39 cellular contexts compared by ENCODE assay signal in the genomic region with DNA sequence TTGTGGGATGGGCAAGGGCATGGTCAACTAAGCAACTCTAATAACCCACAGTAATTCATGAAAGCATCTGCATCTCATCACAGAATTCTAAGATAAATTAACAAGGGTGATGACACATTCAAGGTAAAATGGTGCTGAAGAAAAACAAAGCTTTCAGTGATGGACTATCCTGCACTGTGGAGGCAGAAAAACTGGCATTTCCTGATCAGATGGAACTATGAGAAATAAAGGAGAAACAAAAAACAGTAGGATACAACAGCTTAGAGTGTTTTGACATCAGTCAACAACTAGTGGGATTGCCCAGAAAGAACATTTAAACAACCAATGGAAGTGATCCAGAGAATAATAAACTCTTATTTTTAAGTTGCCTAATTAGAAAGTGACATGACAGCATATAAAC.
"Had no signal": no experiment of that assay in that cellular context is flagged by ENCODE, and none has a peak within 500 bp of the region (broad histone marks: within the 10 kb centered on the region; RNA-seq: fewer than 3 reads in every experiment).

No MANE protein-coding gene starts in this region.

- H3K27me3 Mint-ChIP-seq: activated naive CD4-positive, alpha-beta T cell treated with anti-CD3 and anti-CD28 coated beads, Interleukin-2, amount 10 ng/mL, durations not matched to agents 7 days and 5 days; activated naive CD4-positive, alpha-beta T cell treated with anti-CD3 and anti-CD28 coated beads, Interleukin-2, amount 50 U/mL, for 24 hours; activated naive CD8-positive, alpha-beta T cell treated with anti-CD3 and anti-CD28 coated beads for 36 hours; activated naive CD8-positive, alpha-beta T cell treated with anti-CD3 and anti-CD28 coated beads, Interleukin-2, amount 50 U/mL, for 24 hours; brain had no signal

- H3K36me3 Mint-ChIP-seq: activated naive CD4-positive, alpha-beta T cell treated with anti-CD3 and anti-CD28 coated beads, Interleukin-2, amount 10 ng/mL, durations not matched to agents 7 days and 5 days; activated naive CD4-positive, alpha-beta T cell treated with anti-CD3 and anti-CD28 coated beads, Interleukin-2, amount 50 U/mL, for 72 hours; activated naive CD8-positive, alpha-beta T cell treated with anti-CD3 and anti-CD28 coated beads, Interleukin-2, amount 10 ng/mL, durations not matched to agents 7 days and 5 days; brain had no signal

- H3K4me3 Mint-ChIP-seq: activated naive CD4-positive, alpha-beta T cell treated with anti-CD3 and anti-CD28 coated beads for 36 hours; activated naive CD4-positive, alpha-beta T cell treated with anti-CD3 and anti-CD28 coated beads, Interleukin-2, amount 10 ng/mL, durations not matched to agents 7 days and 5 days; activated naive CD4-positive, alpha-beta T cell treated with anti-CD3 and anti-CD28 coated beads, Interleukin-2, amount 50 U/mL, for 24 hours; activated naive CD8-positive, alpha-beta T cell; activated naive CD8-positive, alpha-beta T cell treated with anti-CD3 and anti-CD28 coated beads for 36 hours; activated naive CD8-positive, alpha-beta T cell treated with anti-CD3 and anti-CD28 coated beads, Interleukin-2, amount 10 ng/mL, durations not matched to agents 7 days and 5 days; activated naive CD8-positive, alpha-beta T cell treated with anti-CD3 and anti-CD28 coated beads, Interleukin-2, amount 50 U/mL, for 24 hours; activated T-cell treated with anti-CD3 and anti-CD28 coated beads, Interleukin-2, amount 50 U/mL, for 24 hours; activated T-cell treated with anti-CD3 and anti-CD28 coated beads, Interleukin-2, amount 50 U/mL, for 4 hours; activated T-cell treated with anti-CD3 and anti-CD28 coated beads, Interleukin-2, amount 50 U/mL, for 72 hours; activated T-helper 1 cell treated with anti-CD3 and anti-CD28 coated beads, Interleukin-12 subunit alpha, Interleukin-12 subunit beta, Interleukin-2, Interleukin-4 antibody, amounts not matched to agents 30 ng/mL and 10 ng/mL and 1 ng/mL, durations not matched to agents 14 hours and 24 hours and 36 hours; activated T-helper 17 cell treated with anti-CD3 and anti-CD28 coated beads, Interleukin-2, amount 50 U/mL, for 72 hours; brain; central memory CD8-positive, alpha-beta T cell had no signal

- H3K9me3 Mint-ChIP-seq: activated naive CD8-positive, alpha-beta T cell treated with anti-CD3 and anti-CD28 coated beads for 36 hours; activated naive CD8-positive, alpha-beta T cell treated with anti-CD3 and anti-CD28 coated beads, Interleukin-2, amount 50 U/mL, for 24 hours; activated T-cell treated with anti-CD3 and anti-CD28 coated beads, Interleukin-2, amount 50 U/mL, for 24 hours; activated T-helper 1 cell treated with anti-CD3 and anti-CD28 coated beads, Interleukin-12 subunit alpha, Interleukin-12 subunit beta, Interleukin-2, Interleukin-4 antibody, amounts not matched to agents 30 ng/mL and 10 ng/mL and 1 ng/mL, durations not matched to agents 14 hours and 24 hours and 36 hours; activated T-helper 17 cell treated with anti-CD3 and anti-CD28 coated beads, Interleukin-2, amount 50 U/mL, for 72 hours; activated T-helper 2 cell treated with anti-CD3 and anti-CD28 coated beads, Interferon-gamma antibody, Interleukin-2, Interleukin-4, amounts not matched to agents 10 μg/mL and 5 μg/mL and 100 μg/mL, durations not matched to agents 14 hours and 24 hours and 36 hours had no signal

- H3K4me3 ChIP-seq: adrenal gland, ascending aorta, body of pancreas, breast epithelium, cardiac muscle cell had no signal

- H3K4me1 Mint-ChIP-seq: activated naive CD4-positive, alpha-beta T cell treated with anti-CD3 and anti-CD28 coated beads, Interleukin-2, amount 10 ng/mL, durations not matched to agents 7 days and 5 days; activated naive CD4-positive, alpha-beta T cell treated with anti-CD3 and anti-CD28 coated beads, Interleukin-2, amount 50 U/mL, for 24 hours; activated naive CD8-positive, alpha-beta T cell treated with anti-CD3 and anti-CD28 coated beads for 36 hours; activated naive CD8-positive, alpha-beta T cell treated with anti-CD3 and anti-CD28 coated beads, Interleukin-2, amount 10 ng/mL, durations not matched to agents 7 days and 5 days; activated naive CD8-positive, alpha-beta T cell treated with anti-CD3 and anti-CD28 coated beads, Interleukin-2, amount 50 U/mL, for 24 hours; activated T-helper 17 cell treated with anti-CD3 and anti-CD28 coated beads, Interleukin-2, amount 50 U/mL, for 72 hours; brain; central memory CD8-positive, alpha-beta T cell had no signal

- DNase-seq: activated effector memory CD4-positive, alpha-beta T cell treated with anti-CD3 and anti-CD28 coated beads, Interleukin-2, amount 50 U/mL, for 16 hours; activated effector memory CD4-positive, alpha-beta T cell treated with Interleukin-2 at 50 U/mL for 16 hours; activated gamma-delta T cell; activated gamma-delta T cell treated with Interleukin-2 at 50 U/mL for 16 hours; activated naive CD4-positive, alpha-beta T cell; activated naive CD4-positive, alpha-beta T cell treated with anti-CD3 and anti-CD28 coated beads for 36 hours; activated naive CD4-positive, alpha-beta T cell treated with anti-CD3 and anti-CD28 coated beads, Interleukin-2, amount 10 ng/mL, durations not matched to agents 7 days and 5 days; activated naive CD4-positive, alpha-beta T cell treated with anti-CD3 and anti-CD28 coated beads, Interleukin-2, amount 50 U/mL, for 16 hours; activated naive CD4-positive, alpha-beta T cell treated with Interleukin-2 at 50 U/mL for 16 hours; activated naive CD8-positive, alpha-beta T cell treated with anti-CD3 and anti-CD28 coated beads for 36 hours; activated naive CD8-positive, alpha-beta T cell treated with anti-CD3 and anti-CD28 coated beads, Interleukin-2, amount 10 ng/mL, durations not matched to agents 7 days and 5 days; activated naive CD8-positive, alpha-beta T cell treated with anti-CD3 and anti-CD28 coated beads, Interleukin-2, amount 50 U/mL, for 24 hours; activated T-cell treated with anti-CD3 and anti-CD28 coated beads for 4 hours; activated T-cell treated with anti-CD3 and anti-CD28 coated beads, Interleukin-2, amount 50 U/mL, for 1 hour; activated T-cell treated with anti-CD3 and anti-CD28 coated beads, Interleukin-2, amount 50 U/mL, for 24 hours; activated T-cell treated with anti-CD3 and anti-CD28 coated beads, Interleukin-2, amount 50 U/mL, for 4 hours; activated T-cell treated with anti-CD3 and anti-CD28 coated beads, Interleukin-2, amount 50 U/mL, for 48 hours; activated T-cell treated with anti-CD3 and anti-CD28 coated beads, Interleukin-2, amount 50 U/mL, for 72 hours; adrenal gland; amniotic stem cell; amygdala; anterior cingulate cortex; aorta; body of pancreas; brain microvascular endothelial cell; caudate nucleus; central memory CD4-positive, alpha-beta T cell; cerebellar nuclear complex had no signal

- ATAC-seq: activated naive CD4-positive, alpha-beta T cell treated with anti-CD3 and anti-CD28 coated beads, Interleukin-2, amount 50 U/mL, for 72 hours; activated naive CD8-positive, alpha-beta T cell treated with anti-CD3 and anti-CD28 coated beads, Interleukin-2, amount 50 U/mL, for 24 hours; activated T-cell treated with anti-CD3 and anti-CD28 coated beads, Interleukin-2, amount 50 U/mL, for 4 hours; activated T-cell treated with anti-CD3 and anti-CD28 coated beads, Interleukin-2, amount 50 U/mL, for 72 hours; activated T-helper 17 cell treated with anti-CD3 and anti-CD28 coated beads, Interleukin-2, amount 50 U/mL, for 72 hours; body of pancreas had no signal

- H3K27ac Mint-ChIP-seq: activated naive CD4-positive, alpha-beta T cell treated with anti-CD3 and anti-CD28 coated beads for 36 hours; activated naive CD4-positive, alpha-beta T cell treated with anti-CD3 and anti-CD28 coated beads, Interleukin-2, amount 10 ng/mL, durations not matched to agents 7 days and 5 days; activated naive CD4-positive, alpha-beta T cell treated with anti-CD3 and anti-CD28 coated beads, Interleukin-2, amount 50 U/mL, for 24 hours; activated naive CD4-positive, alpha-beta T cell treated with anti-CD3 and anti-CD28 coated beads, Interleukin-2, amount 50 U/mL, for 72 hours; activated naive CD8-positive, alpha-beta T cell; activated naive CD8-positive, alpha-beta T cell treated with anti-CD3 and anti-CD28 coated beads for 36 hours; activated naive CD8-positive, alpha-beta T cell treated with anti-CD3 and anti-CD28 coated beads, Interleukin-2, amount 10 ng/mL, durations not matched to agents 7 days and 5 days; activated naive CD8-positive, alpha-beta T cell treated with anti-CD3 and anti-CD28 coated beads, Interleukin-2, amount 50 U/mL, for 24 hours; activated T-cell treated with anti-CD3 and anti-CD28 coated beads, Interleukin-2, amount 50 U/mL, for 24 hours; activated T-cell treated with anti-CD3 and anti-CD28 coated beads, Interleukin-2, amount 50 U/mL, for 72 hours; activated T-helper 1 cell treated with anti-CD3 and anti-CD28 coated beads, Interleukin-12 subunit alpha, Interleukin-12 subunit beta, Interleukin-2, Interleukin-4 antibody, amounts not matched to agents 30 ng/mL and 10 ng/mL and 1 ng/mL, durations not matched to agents 14 hours and 24 hours and 36 hours; activated T-helper 17 cell treated with anti-CD3 and anti-CD28 coated beads, Interleukin-2, amount 50 U/mL, for 72 hours; activated T-helper 2 cell treated with anti-CD3 and anti-CD28 coated beads, Interferon-gamma antibody, Interleukin-2, Interleukin-4, amounts not matched to agents 10 μg/mL and 5 μg/mL and 100 μg/mL, durations not matched to agents 14 hours and 24 hours and 36 hours; brain had no signal
